ENCODE assay signal across 1 cellular context in genomic region chr11:2647167-2647566, GRCh38.
TF ChIP-seq lines count a peak whose summit lies in the region.

No MANE protein-coding gene starts in this region.

TF ChIP-seq in HepG2, 621 proteins besides CTCF, POLR2A, EP300 and RAD21:
- peak; percentile 33; the same call in 1 of the 2 replicates for TF ChIP-seq ZNF326 (CRISPR knock-in tag; IDR thresholded peaks at IDR 0.05; ENCODE audit: borderline replicate concordance)
- no peak for TF ChIP-seq ZNF33A (CRISPR knock-in tag; IDR thresholded peaks at IDR 0.05; ENCODE audit: borderline replicate concordance)
- no peak for TF ChIP-seq ZNF17 (CRISPR knock-in tag; IDR thresholded peaks at IDR 0.05)
- TF ChIP-seq GPN1 (CRISPR knock-in tag; IDR thresholded peaks at IDR 0.05; ENCODE audit: borderline replicate concordance) = no peak
- 0 out of 2 replicates have a peak, but pooled peaks have one; percentile 62 for TF ChIP-seq ARID3A (IDR thresholded peaks at IDR 0.05; ENCODE audit: low read depth, low read length)
- peak; percentile 79 for TF ChIP-seq RBM22 (optimal IDR thresholded peaks at IDR 0.05; ENCODE audit: low read length)
